Comparison of ENCODE assay signal across 2 cellular contexts in the genomic region with DNA sequence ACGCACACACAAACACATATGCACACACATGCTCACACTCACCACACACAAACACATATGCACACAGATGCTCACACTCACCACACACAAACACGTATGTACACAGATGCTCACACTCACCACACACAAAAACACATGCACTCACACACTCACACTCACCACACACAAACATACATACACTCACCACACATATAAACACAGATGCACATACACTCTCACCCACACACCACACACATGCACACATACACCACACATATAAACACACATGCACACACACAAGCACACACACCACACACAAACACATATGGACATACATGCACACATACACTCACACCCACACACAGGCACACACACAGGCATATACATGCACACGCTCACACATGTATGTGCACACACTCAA.
A peak's percentile ranks its signal among the peaks of the same experiment; 100 is the strongest.
TF ChIP-seq lines count a peak whose summit lies in the region.

No MANE protein-coding gene starts in this region.

TF ChIP-seq in HEK293, 187 proteins besides CTCF, POLR2A, EP300 and RAD21:
- TF ChIP-seq, protein P1, sequence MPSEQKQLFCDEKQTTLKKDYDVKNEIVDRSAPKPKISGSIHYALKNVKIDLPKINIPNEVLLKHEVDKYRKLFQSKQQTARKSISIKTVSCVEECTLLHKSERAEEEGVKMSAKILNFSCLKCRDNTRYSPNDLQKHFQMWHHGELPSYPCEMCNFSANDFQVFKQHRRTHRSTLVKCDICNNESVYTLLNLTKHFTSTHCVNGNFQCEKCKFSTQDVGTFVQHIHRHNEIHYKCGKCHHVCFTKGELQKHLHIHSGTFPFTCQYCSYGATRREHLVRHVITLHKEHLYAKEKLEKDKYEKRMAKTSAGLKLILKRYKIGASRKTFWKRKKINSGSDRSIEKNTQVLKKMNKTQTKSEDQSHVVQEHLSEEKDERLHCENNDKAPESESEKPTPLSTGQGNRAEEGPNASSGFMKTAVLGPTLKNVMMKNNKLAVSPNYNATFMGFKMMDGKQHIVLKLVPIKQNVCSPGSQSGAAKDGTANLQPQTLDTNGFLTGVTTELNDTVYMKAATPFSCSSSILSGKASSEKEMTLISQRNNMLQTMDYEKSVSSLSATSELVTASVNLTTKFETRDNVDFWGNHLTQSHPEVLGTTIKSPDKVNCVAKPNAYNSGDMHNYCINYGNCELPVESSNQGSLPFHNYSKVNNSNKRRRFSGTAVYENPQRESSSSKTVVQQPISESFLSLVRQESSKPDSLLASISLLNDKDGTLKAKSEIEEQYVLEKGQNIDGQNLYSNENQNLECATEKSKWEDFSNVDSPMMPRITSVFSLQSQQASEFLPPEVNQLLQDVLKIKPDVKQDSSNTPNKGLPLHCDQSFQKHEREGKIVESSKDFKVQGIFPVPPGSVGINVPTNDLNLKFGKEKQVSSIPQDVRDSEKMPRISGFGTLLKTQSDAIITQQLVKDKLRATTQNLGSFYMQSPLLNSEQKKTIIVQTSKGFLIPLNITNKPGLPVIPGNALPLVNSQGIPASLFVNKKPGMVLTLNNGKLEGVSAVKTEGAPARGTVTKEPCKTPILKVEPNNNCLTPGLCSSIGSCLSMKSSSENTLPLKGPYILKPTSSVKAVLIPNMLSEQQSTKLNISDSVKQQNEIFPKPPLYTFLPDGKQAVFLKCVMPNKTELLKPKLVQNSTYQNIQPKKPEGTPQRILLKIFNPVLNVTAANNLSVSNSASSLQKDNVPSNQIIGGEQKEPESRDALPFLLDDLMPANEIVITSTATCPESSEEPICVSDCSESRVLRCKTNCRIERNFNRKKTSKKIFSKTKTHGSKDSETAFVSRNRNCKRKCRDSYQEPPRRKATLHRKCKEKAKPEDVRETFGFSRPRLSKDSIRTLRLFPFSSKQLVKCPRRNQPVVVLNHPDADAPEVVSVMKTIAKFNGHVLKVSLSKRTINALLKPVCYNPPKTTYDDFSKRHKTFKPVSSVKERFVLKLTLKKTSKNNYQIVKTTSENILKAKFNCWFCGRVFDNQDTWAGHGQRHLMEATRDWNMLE (tag by site-specific recombination; conservative IDR thresholded peaks at IDR 0.05; ENCODE audit: low read depth): no peak
- TF ChIP-seq, protein P2, sequence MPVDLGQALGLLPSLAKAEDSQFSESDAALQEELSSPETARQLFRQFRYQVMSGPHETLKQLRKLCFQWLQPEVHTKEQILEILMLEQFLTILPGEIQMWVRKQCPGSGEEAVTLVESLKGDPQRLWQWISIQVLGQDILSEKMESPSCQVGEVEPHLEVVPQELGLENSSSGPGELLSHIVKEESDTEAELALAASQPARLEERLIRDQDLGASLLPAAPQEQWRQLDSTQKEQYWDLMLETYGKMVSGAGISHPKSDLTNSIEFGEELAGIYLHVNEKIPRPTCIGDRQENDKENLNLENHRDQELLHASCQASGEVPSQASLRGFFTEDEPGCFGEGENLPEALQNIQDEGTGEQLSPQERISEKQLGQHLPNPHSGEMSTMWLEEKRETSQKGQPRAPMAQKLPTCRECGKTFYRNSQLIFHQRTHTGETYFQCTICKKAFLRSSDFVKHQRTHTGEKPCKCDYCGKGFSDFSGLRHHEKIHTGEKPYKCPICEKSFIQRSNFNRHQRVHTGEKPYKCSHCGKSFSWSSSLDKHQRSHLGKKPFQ (tag by site-specific recombination; IDR thresholded peaks at IDR 0.05): peak; percentile 69; the same call in 1 of the 2 replicates
- TF ChIP-seq, protein P3, sequence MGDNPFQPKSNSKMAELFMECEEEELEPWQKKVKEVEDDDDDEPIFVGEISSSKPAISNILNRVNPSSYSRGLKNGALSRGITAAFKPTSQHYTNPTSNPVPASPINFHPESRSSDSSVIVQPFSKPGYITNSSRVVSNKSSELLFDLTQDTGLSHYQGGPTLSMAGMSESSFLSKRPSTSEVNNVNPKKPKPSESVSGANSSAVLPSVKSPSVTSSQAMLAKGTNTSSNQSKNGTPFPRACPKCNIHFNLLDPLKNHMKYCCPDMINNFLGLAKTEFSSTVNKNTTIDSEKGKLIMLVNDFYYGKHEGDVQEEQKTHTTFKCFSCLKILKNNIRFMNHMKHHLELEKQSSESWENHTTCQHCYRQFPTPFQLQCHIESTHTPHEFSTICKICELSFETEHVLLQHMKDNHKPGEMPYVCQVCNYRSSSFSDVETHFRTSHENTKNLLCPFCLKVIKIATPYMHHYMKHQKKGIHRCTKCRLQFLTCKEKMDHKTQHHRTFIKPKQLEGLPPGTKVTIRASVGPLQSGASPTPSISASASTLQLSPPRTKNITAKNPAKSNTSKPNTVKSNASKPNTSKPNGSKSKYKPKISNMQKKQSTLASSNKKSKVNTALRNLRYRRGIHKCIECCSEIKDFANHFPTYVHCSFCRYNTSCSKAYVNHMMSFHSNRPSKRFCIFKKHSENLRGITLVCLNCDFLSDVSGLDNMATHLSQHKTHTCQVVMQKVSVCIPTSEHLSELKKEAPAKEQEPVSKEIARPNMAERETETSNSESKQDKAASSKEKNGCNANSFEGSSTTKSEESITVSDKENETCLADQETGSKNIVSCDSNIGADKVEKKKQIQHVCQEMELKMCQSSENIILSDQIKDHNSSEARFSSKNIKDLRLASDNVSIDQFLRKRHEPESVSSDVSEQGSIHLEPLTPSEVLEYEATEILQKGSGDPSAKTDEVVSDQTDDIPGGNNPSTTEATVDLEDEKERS (tag by site-specific recombination; IDR thresholded peaks at IDR 0.05): no peak

TF ChIP-seq in H1, 55 proteins besides CTCF, POLR2A, EP300 and RAD21:
- TF ChIP-seq RBBP5 (IDR thresholded peaks at IDR 0.05; ENCODE audit: borderline replicate concordance, low read depth, low read length): no peak
- TF ChIP-seq ASH2L (IDR thresholded peaks at IDR 0.05; ENCODE audit: low read length): no peak
- no peak for TF ChIP-seq GTF2F1 (IDR thresholded peaks at IDR 0.05; ENCODE audit: borderline replicate concordance, low read depth, low read length)
- TF ChIP-seq KDM5A (IDR thresholded peaks at IDR 0.05; ENCODE audit: low read length): no peak
- TF ChIP-seq CBX5 (IDR thresholded peaks at IDR 0.05; ENCODE audit: low read depth, low read length): no peak
- no peak for TF ChIP-seq SIRT6 (IDR thresholded peaks at IDR 0.05; ENCODE audit: low read length)
- no peak for TF ChIP-seq POLR2AphosphoS5 (IDR thresholded peaks at IDR 0.05; ENCODE audit: low read depth, low read length)
- no peak for TF ChIP-seq EGR1 (IDR thresholded peaks at IDR 0.05; ENCODE audit: borderline replicate concordance, low read depth, low read length)
- TF ChIP-seq SP1 (IDR thresholded peaks at IDR 0.05; ENCODE audit: low read depth, low read length): no peak
- TF ChIP-seq, protein P4, sequence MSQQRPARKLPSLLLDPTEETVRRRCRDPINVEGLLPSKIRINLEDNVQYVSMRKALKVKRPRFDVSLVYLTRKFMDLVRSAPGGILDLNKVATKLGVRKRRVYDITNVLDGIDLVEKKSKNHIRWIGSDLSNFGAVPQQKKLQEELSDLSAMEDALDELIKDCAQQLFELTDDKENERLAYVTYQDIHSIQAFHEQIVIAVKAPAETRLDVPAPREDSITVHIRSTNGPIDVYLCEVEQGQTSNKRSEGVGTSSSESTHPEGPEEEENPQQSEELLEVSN (IDR thresholded peaks at IDR 0.05): no peak
- no peak for TF ChIP-seq POU5F1 (IDR thresholded peaks at IDR 0.05; ENCODE audit: low read depth, low read length)
- no peak for TF ChIP-seq TAF1 (IDR thresholded peaks at IDR 0.05; ENCODE audit: low read depth, low read length)
- no peak for TF ChIP-seq BRCA1 (IDR thresholded peaks at IDR 0.05; ENCODE audit: low read depth, low read length)
- TF ChIP-seq CREB1 (IDR thresholded peaks at IDR 0.05): no peak
- TF ChIP-seq SIN3A (conservative IDR thresholded peaks at IDR 0.05 in 1 of 2, IDR thresholded peaks at IDR 0.05 in 1 of 2; ENCODE audit: low read depth in 1 of 2, low read length in 2 of 2): no peak
